20 cellular contexts compared by ENCODE assay signal in the genomic region with DNA sequence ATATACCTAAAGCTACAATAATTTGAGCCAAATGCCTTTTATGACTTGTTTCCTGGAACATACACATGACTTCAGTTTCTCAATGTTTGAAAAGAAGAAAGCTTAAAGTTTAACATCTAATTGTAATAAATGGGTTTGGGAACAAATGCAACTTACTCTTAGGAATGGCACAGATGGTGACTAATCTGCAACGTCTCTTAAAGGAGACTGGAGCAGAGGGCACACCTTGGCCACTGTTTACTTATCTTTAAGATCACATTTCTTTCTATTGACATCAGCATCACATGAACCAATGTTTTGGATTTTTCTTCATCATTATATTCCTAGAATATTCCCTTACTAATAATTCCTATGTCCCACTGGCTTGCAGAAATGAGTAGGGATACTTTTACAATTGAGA.
"Had no signal": no experiment of that assay in that cellular context is flagged by ENCODE, and none has a peak within 500 bp of the region (broad histone marks: within the 10 kb centered on the region; RNA-seq: fewer than 3 reads in every experiment).

No MANE protein-coding gene starts in this region.

- H3K4me3 ChIP-seq: ascending aorta, coronary artery, heart right ventricle, tibial artery, vagina had no signal

- H3K4me3 Mint-ChIP-seq: activated CD4-positive, alpha-beta T cell treated with anti-CD3 and anti-CD28 coated beads, Interleukin-2, amount 10 ng/mL, durations not matched to agents 24 days and 14 days; activated naive CD4-positive, alpha-beta T cell treated with anti-CD3 and anti-CD28 coated beads, Interleukin-2, amount 50 U/mL, for 24 hours; activated T-cell treated with anti-CD3 and anti-CD28 coated beads, Interleukin-2, amount 50 U/mL, for 4 hours; immature natural killer cell; natural killer cell had no signal

- DNase-seq: activated CD4-positive, alpha-beta T cell treated with anti-CD3 and anti-CD28 coated beads, Interleukin-2, amount 10 ng/mL, durations not matched to agents 24 days and 14 days; activated CD4-positive, CD25-positive, alpha-beta regulatory T cell; activated CD8-positive, alpha-beta memory T cell treated with anti-CD3 and anti-CD28 coated beads, Interleukin-2, amount 50 U/mL, for 4 hours; activated T-cell treated with anti-CD3 and anti-CD28 coated beads, Interleukin-2, amount 50 U/mL, for 4 hours; heart right ventricle; immature natural killer cell; natural killer cell; retina; stimulated activated CD4-positive, alpha-beta T cell treated with anti-CD3 and anti-CD28 coated beads, Interleukin-2, amount 100 ng/mL, for 24 hours; stimulated activated naive CD8-positive, alpha-beta T cell treated with anti-CD3 and anti-CD28 coated beads, Interleukin-15, Interleukin-2, amounts not matched to agents 100 U/mL and 50 U/mL, for 24 hours; substantia nigra; T1000; tibial artery had no signal

- H3K36me3 ChIP-seq: ascending aorta, heart right ventricle, neutrophil, tibial artery, vagina had no signal

- H3K36me3 Mint-ChIP-seq: activated naive CD4-positive, alpha-beta T cell treated with anti-CD3 and anti-CD28 coated beads, Interleukin-2, amount 50 U/mL, for 24 hours; immature natural killer cell; natural killer cell had no signal

- H3K27me3 ChIP-seq: ascending aorta, heart right ventricle, neutrophil, tibial artery, vagina had no signal

- H3K27ac ChIP-seq: ascending aorta, coronary artery, heart right ventricle, neutrophil, parathyroid adenoma, tibial artery, vagina had no signal

- H3K27me3 Mint-ChIP-seq: activated CD4-positive, alpha-beta T cell treated with anti-CD3 and anti-CD28 coated beads, Interleukin-2, amount 10 ng/mL, durations not matched to agents 24 days and 14 days; activated naive CD4-positive, alpha-beta T cell treated with anti-CD3 and anti-CD28 coated beads, Interleukin-2, amount 50 U/mL, for 24 hours had no signal

- H3K4me1 ChIP-seq: ascending aorta, heart right ventricle, parathyroid adenoma, tibial artery, vagina had no signal

- ATAC-seq: activated T-cell treated with anti-CD3 and anti-CD28 coated beads, Interleukin-2, amount 50 U/mL, for 4 hours; esophagus mucosa; heart right ventricle; natural killer cell; stimulated activated naive CD8-positive, alpha-beta T cell treated with anti-CD3 and anti-CD28 coated beads, Interleukin-15, Interleukin-2, amounts not matched to agents 100 U/mL and 50 U/mL, for 24 hours had no signal

- H2AFZ ChIP-seq: parathyroid adenoma had no signal

- H3K79me2 ChIP-seq: parathyroid adenoma had no signal

- H3K27ac Mint-ChIP-seq: activated CD4-positive, alpha-beta T cell treated with anti-CD3 and anti-CD28 coated beads, Interleukin-2, amount 10 ng/mL, durations not matched to agents 24 days and 14 days; activated naive CD4-positive, alpha-beta T cell treated with anti-CD3 and anti-CD28 coated beads, Interleukin-2, amount 50 U/mL, for 24 hours; immature natural killer cell; natural killer cell had no signal

- H3K9ac ChIP-seq: parathyroid adenoma had no signal

- H3K4me1 Mint-ChIP-seq: activated CD4-positive, alpha-beta T cell treated with anti-CD3 and anti-CD28 coated beads, Interleukin-2, amount 10 ng/mL, durations not matched to agents 24 days and 14 days; activated naive CD4-positive, alpha-beta T cell treated with anti-CD3 and anti-CD28 coated beads, Interleukin-2, amount 50 U/mL, for 24 hours; immature natural killer cell; natural killer cell had no signal

- H3K9me3 ChIP-seq: ascending aorta, heart right ventricle, neutrophil, tibial artery, vagina had no signal

- H3K9me3 Mint-ChIP-seq: activated CD4-positive, alpha-beta T cell treated with anti-CD3 and anti-CD28 coated beads, Interleukin-2, amount 10 ng/mL, durations not matched to agents 24 days and 14 days; activated T-cell treated with anti-CD3 and anti-CD28 coated beads, Interleukin-2, amount 50 U/mL, for 4 hours had no signal
